In the genomic region with DNA sequence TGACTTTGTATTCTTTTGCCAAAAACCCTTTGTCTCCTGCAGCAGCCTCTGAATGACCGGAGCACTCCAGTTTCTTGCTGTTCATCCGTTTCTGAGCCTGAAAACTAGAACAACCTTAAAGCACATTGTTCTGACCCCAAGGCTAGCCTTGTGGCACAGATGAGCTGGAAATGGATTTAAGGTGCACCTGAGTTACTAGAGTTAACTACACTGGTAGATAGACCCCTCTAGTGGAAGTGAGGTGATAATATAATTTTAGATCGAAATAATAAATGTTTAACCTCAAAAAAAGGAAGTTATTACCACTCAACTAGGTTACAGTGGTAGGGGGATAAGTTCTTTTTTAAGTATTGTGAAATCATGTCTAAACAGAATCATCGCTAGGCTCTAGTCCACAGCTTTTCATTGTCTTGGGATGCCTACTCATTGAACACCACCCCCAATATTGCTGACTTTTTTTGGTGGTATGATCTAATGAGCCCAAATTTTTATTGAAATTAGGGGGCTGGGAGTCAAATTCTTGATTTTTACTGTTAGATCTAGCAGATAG, we compare ENCODE assay signal across 12 cellular contexts. TPM values are rescaled to one million over a fixed set of nuclear protein-coding genes. Genes with fewer than 3 reads are reported as not detected.
DNase-seq lines count a peak whose midpoint lies in the region; ATAC-seq and TF ChIP-seq lines count a peak whose summit lies in the region.
"Had no signal": no experiment of that assay in that cellular context is flagged by ENCODE, and none has a peak within 500 bp of the region (broad histone marks: within the 10 kb centered on the region; RNA-seq: fewer than 3 reads in every experiment).

No MANE protein-coding gene starts in this region.

- H3K27me3 ChIP-seq in hepatocyte (no peaks in the 10 kb centered on the region), stomach (peaks cover 0 to 36% (median 5%) of the 10 kb centered on the region in 3 donors)
- H3K27me3 ChIP-seq: SJSA1 had no signal

- in situ Hi-C loops in SK-MEL-5 (cut with HindIII; ENCODE audit: low pct_unique_long_range_greater_than_20kb, low sequenced_read_pairs) = no loop called here

- peak overlapping the region; percentile 98 for H3K27ac ChIP-seq in hepatocyte
- H3K27ac ChIP-seq in stomach = peak overlapping the region in 3 of 5 donors; percentile 41 to 90 (median 89)
- H3K27ac ChIP-seq: 22Rv1, SJSA1 had no signal

- DNase-seq in DMS53 (lab: John Stamatoyannopoulos, UW) = peak; percentile 15
- DNase-seq in DMS53 treated with DMSO at 0.1 percent for 48 hours (lab: John Stamatoyannopoulos, UW; ENCODE audit: unreplicated experiment) = no peak
- DNase-seq in SK-MEL-5 (ENCODE audit: low read depth, low spot score) = peak; percentile 27
- no peak for DNase-seq in hepatocyte (ENCODE audit: low spot score)
- DNase-seq in stomach = no peak
- no peak for DNase-seq in central memory CD4-positive, alpha-beta T cell
- DNase-seq in mesenteric fat pad (ENCODE audit: low spot score) = no peak
- DNase-seq: activated CD8-positive, alpha-beta T cell treated with anti-CD3 and anti-CD28 coated beads for 36 hours; activated naive CD8-positive, alpha-beta T cell treated with anti-CD3 and anti-CD28 coated beads for 36 hours had no signal

- no peak overlapping the region for H3K4me3 ChIP-seq in hepatocyte
- H3K4me3 ChIP-seq in stomach = peak overlapping the region in 1 of 4 donors; percentile 59
- H3K4me3 ChIP-seq: SJSA1 had no signal

- intact Hi-C loops in stomach (cut with DNase I; ENCODE audit: low total_unique reads) = no loop called here

- no peak overlapping the region for H2AFZ ChIP-seq in hepatocyte

- no peaks in the 10 kb centered on the region for H3K36me3 ChIP-seq in hepatocyte (replicated peaks; ENCODE audit: insufficient read depth, low read depth)
- no peaks in the 10 kb centered on the region for H3K36me3 ChIP-seq in stomach

- TF ChIP-seq CTCF in hepatocyte (IDR thresholded peaks at IDR 0.05; ENCODE audit: poor library complexity) (peak; percentile 18), stomach (IDR thresholded peaks at IDR 0.05) (no peak)

- no peak for ATAC-seq in GM18870 (IDR thresholded peaks at IDR 0.05; ENCODE audit: unreplicated experiment)
- ATAC-seq: activated CD8-positive, alpha-beta T cell treated with anti-CD3 and anti-CD28 coated beads for 36 hours had no signal

- no peaks in the 10 kb centered on the region for H3K9me2 ChIP-seq in hepatocyte (replicated peaks; ENCODE audit: insufficient read depth)

- H3K79me2 ChIP-seq in hepatocyte = peaks cover 69% of the 10 kb centered on the region

- H3K4me1 ChIP-seq in hepatocyte (ENCODE audit: insufficient read depth) (peaks cover 15% of the 10 kb centered on the region), stomach (peaks cover 0 to 15% (median 11%) of the 10 kb centered on the region in 4 donors)

- H3K9me3 ChIP-seq in hepatocyte (ENCODE audit: low read depth) (no peaks in the 10 kb centered on the region), stomach (no peaks in the 10 kb centered on the region)
- H3K9me3 ChIP-seq: SJSA1 had no signal

- 76% methylated on average over 4 of the region's 4 CpGs for WGBS in hepatocyte (ENCODE audit: low lambda C conversion rate, missing lambda C conversion rate)
- 45 to 55% (median 47%) methylated on average over 4 of the region's 4 CpGs for WGBS in stomach, 5 donors

- H4K20me1 ChIP-seq in hepatocyte (ENCODE audit: insufficient read depth, poor library complexity, severe bottlenecking) = no peaks in the 10 kb centered on the region

- H3K4me2 ChIP-seq in hepatocyte = peak overlapping the region; percentile 83

- no peak for TF ChIP-seq POLR2A in stomach (IDR thresholded peaks at IDR 0.05)

- TF ChIP-seq EP300 in stomach (IDR thresholded peaks at IDR 0.05) = no peak

RNA-seq across cellular contexts. Expression of a gene that starts 2.7 kb away (rescaled TPM):
- 183 and 188 TPM in 2 replicates for total RNA-seq in SK-MEL-5 (2014; rRNA removed; shearing (Covaris generic))
- 105 and 139 TPM in 2 replicates for polyA plus RNA-seq in SK-MEL-5 (2015; cell fraction: cytosol; rRNA removed)
- polyA plus RNA-seq in SK-MEL-5 (2015; cell fraction: nucleus; rRNA removed) = 48.1 and 53.8 TPM in 2 replicates
- total RNA-seq in hepatocyte = 315 and 361 TPM in 2 replicates
- polyA plus RNA-seq in hepatocyte = 244 and 277 TPM in 2 replicates
- 100 to 1,000 TPM in 1 of 5 donors, 10 to 100 TPM in 3, 1 to 10 TPM in 1; 7.5 to 129 (median 59.6) TPM for total RNA-seq in stomach
- polyA plus RNA-seq in stomach = 10 to 100 TPM; 21.5 to 36.0 (median 25.1) TPM
- 69.7 TPM for total RNA-seq in mesenteric fat pad

Comparison
In these comparisons a context has a peak if more than half of its experiments do, and no peak if none do; other contexts are left out.
1. DNase-seq: peak in DMS53 (single experiment) and SK-MEL-5 (single experiment); none in DMS53 treated with DMSO at 0.1 percent for 48 hours (single experiment), hepatocyte (single experiment), stomach (single experiment), central memory CD4-positive, alpha-beta T cell (single experiment) and mesenteric fat pad (single experiment).